In the genomic region with DNA sequence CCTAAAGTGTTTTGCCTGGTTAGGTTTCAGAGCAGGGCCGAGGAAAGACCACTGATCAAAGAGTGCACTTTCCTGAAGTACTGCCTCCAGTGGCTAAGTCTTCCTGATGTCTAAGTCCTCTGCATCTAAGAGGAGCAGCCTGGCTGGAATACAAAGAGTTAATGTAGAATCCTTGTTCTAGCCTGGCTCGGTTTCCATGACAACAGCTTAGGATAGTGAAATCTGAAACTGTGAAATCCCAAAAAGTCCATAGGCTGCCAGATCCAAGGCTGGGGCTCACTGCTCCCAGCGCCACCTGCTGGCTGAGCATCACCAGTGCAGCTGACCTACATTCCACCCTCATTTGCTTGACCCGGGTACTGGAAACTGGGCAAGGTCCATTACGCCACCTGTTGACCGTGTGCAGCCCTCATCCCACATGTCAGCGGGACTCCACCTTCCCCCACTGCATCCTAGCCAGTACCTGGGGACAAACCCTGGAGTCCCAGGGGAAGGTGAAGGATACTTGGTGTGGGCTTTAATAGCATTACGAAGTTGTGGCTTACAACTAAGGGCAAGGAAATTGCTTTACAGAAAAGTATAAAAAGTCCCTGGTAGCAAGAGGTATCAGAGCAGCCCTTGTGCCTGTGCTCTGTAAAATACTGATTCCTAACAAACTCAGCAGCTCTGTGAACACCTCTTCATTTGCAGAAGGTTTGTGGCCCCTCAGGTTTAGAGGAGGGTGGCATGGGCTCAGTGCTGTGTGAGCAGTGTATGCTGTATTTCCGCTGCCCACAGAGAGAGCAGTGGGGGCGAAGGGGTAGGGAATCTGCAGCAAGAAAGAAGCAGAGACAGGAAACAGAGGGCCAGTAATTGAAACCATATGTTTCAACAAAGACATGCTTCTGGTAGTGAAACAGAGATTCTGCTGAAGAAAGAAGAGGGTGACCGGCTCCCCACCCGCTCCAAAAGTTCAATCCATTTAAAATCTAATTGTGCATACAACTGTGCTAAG, we compare ENCODE assay signal across 8 cellular contexts. TPM values are rescaled to one million over a fixed set of nuclear protein-coding genes. Genes with fewer than 3 reads are reported as not detected.
A peak's percentile ranks its signal among the peaks of the same experiment; 100 is the strongest.
DNase-seq lines count a peak whose midpoint lies in the region; ATAC-seq, FAIRE-seq and TF ChIP-seq lines count a peak whose summit lies in the region.

No MANE protein-coding gene starts in this region.

- no peaks in the 10 kb centered on the region for H3K27me3 ChIP-seq in K562 (ENCODE audit: control insufficient read depth in 2 of 2, insufficient read depth in 2 of 2, low read length in 2 of 2)

- BruUV-seq in K562 (replicated peaks; lab: Mats Ljungman, UMichigan): no TSS peak

- H3K4me3 ChIP-seq in K562: no peak overlapping the region

- peak; percentile 95 for FAIRE-seq in K562 (lab: Jason Lieb, UNC)

- peaks cover 0 to 7% of the 10 kb centered on the region in 2 experiments; a peak in 2 of 5 replicates for H3K4me1 ChIP-seq in K562 (replicated peaks in 1 of 2; ENCODE audit: control insufficient read depth in 2 of 2, insufficient read depth in 2 of 2, low read length in 2 of 2)

- H3K9me1 ChIP-seq in K562 (ENCODE audit: control insufficient read depth, insufficient read depth, low read length): no peaks in the 10 kb centered on the region

- TF ChIP-seq CTCF in K562 (IDR thresholded peaks at IDR 0.05 in 2 of 3, conservative IDR thresholded peaks at IDR 0.05 in 1 of 3; ENCODE audit: insufficient read depth in 2 of 3, low read depth in 1 of 3, low read length in 3 of 3): peak; percentile 98 to 99 (median 99)

- POLR2A ChIA-PET in K562 (lab: Yijun Ruan, JAX): interaction anchor here (1.1 kb wide), 1 partner anchor 95 kb away, joined by 3 read pairs; the partner anchor contains the start of gene PCDHGA12

- no peak overlapping the region for H3K4me2 ChIP-seq in K562 (ENCODE audit: insufficient read depth, low read length)

- no peak for TF ChIP-seq POLR2A in K562 (conservative IDR thresholded peaks at IDR 0.05)

- no peaks in the 10 kb centered on the region; the same call in 1 of the 2 replicates for H4K20me1 ChIP-seq in K562 (replicated peaks; ENCODE audit: control insufficient read depth, insufficient read depth, low read length)

- intact Hi-C loops in K562 (cut with micrococcal nuclease): loop anchor here (5.0 kb wide), 1 partner anchor 113 kb away; the partner anchor contains the start of gene PCDHGA10

- H3K36me3 ChIP-seq in K562 (ENCODE audit: control insufficient read depth, insufficient read depth, low read length): peaks cover 99% of the 10 kb centered on the region

- H3K9me3 ChIP-seq in K562 (replicated peaks; ENCODE audit: control insufficient read depth, insufficient read depth, low read depth, low read length): no peaks in the 10 kb centered on the region

- H2AFZ ChIP-seq in K562 (ENCODE audit: low read depth, low read length): no peak overlapping the region

- peak; percentile 40 for DNase-seq in activated T-cell treated with anti-CD3 and anti-CD28 coated beads for 1 hour (ENCODE audit: low read depth)
- DNase-seq in activated T-cell treated with anti-CD3 and anti-CD28 coated beads for 4 hours: no peak
- peak; percentile 6 for DNase-seq in NCI-H1417 treated with DMSO at 0.1 percent for 48 hours (lab: John Stamatoyannopoulos, UW)
- peak in 4 of 5 donors; percentile 26 to 48 (median 39) for DNase-seq in T-helper 1 cell
- peak; percentile 79 to 86 (median 84) for DNase-seq in K562 (ENCODE audit: extremely low read depth in 1 of 4, low spot score in 3 of 4)
- DNase-seq in hippocampal formation (lab: John Stamatoyannopoulos, UW): peak; percentile 78 to 83
- peak; percentile 96 for DNase-seq in retina

- TF ChIP-seq EP300 in K562 (IDR thresholded peaks at IDR 0.05; ENCODE audit: low read length): peak; percentile 20; the same call in 1 of the 2 replicates

- no peaks in the 10 kb centered on the region for H3K79me2 ChIP-seq in K562 (ENCODE audit: control insufficient read depth, insufficient read depth, low read length)

- peak; percentile 82 to 85 for TF ChIP-seq RAD21 in K562 (CRISPR knock-in tag; conservative IDR thresholded peaks at IDR 0.05 in 1 of 2, IDR thresholded peaks at IDR 0.05 in 1 of 2)

- CTCF ChIA-PET in K562 (lab: Yijun Ruan, JAX; ENCODE audit: low intra/inter-chr PET ratio): interaction anchor here (0.5 to 1.8 kb wide), 15 partner anchors 12 to 476 kb away, joined by 3 to 7 read pairs (median 4); partner anchors contain the start of genes PCDHGA11, PCDHGA12, PCDHGA3 and PCDHGA9

- in situ Hi-C loops in K562 (cut with MboI): loop anchor here (5.0 kb wide), 1 partner anchor 103 kb away; the partner anchor contains the start of gene PCDHGA11

- H3K9ac ChIP-seq in K562 (ENCODE audit: insufficient read depth in 1 of 2, low read depth in 2 of 2, low read length in 2 of 2): no peak overlapping the region

- no peak overlapping the region for H3K27ac ChIP-seq in K562 (ENCODE audit: extremely low read depth, low read depth, low read length)

- WGBS in K562 (ENCODE audit: insufficient coverage, low coverage, missing lambda C conversion rate): 57% methylated on average over 12 of the region's 12 CpGs

- ATAC-seq in HG02884 (IDR thresholded peaks at IDR 0.05; ENCODE audit: unreplicated experiment) (peak; percentile 49), K562 (peak; percentile 94)

TF ChIP-seq in K562, 482 proteins besides CTCF, POLR2A, EP300 and RAD21 (continues in another document):
- TF ChIP-seq PHB2 (IDR thresholded peaks at IDR 0.05; ENCODE audit: low read depth): no peak

RNA-seq across cellular contexts. Expression of gene PCDHGC5, which starts 36.0 kb away (rescaled TPM):
- total RNA-seq in K562 (2011; cell fraction: chromatin; rRNA removed; ENCODE audit: low replicate concordance): 0.14 TPM in 1 of 2 replicates, not detected in the other
- 0.17 TPM in 1 of 2 replicates, not detected in the other for total RNA-seq in K562 (2011; cell fraction: nucleolus; rRNA removed)
- not detected in 2 replicates for total RNA-seq in K562 (2011; cell fraction: nucleoplasm; rRNA removed)
- total RNA-seq in K562 (2014; rRNA removed) (not detected in 2 replicates), K562 (2014; rRNA removed; fragmentation: Illumina TruSeq; extraction: Trizol) (not detected in 2 replicates), K562 (2015; rRNA removed; fragmentation: Illumina TruSeq; extraction: Trizol) (not detected in 2 replicates), K562 (2021) (not detected in 2 replicates)
- polyA plus RNA-seq in K562 (2011; rRNA removed) (not detected in 2 replicates), K562 (2014; fragmentation: Illumina TruSeq; extraction: Trizol) (not detected in 2 replicates), K562 (2014; fragmentation: Nextera tagmentation; extraction: Ambion mirVana) (not detected), K562 (2014; rRNA removed) (not detected in 2 replicates)
- not detected in 2 replicates for polyA plus RNA-seq in K562 (2011; cell fraction: cytosol; rRNA removed)
- not detected in 2 replicates for polyA plus RNA-seq in K562 (2011; cell fraction: nucleus; rRNA removed)
- polyA plus RNA-seq in K562 (2012): not detected in 2 replicates
- not detected in 2 replicates for polyA minus RNA-seq in K562 (2011; rRNA and poly(A)+ RNA removed)
- not detected in 2 replicates for polyA minus RNA-seq in K562 (2011; cell fraction: cytosol; rRNA and poly(A)+ RNA removed)
- not detected in 2 replicates for polyA minus RNA-seq in K562 (2011; cell fraction: nucleus; rRNA and poly(A)+ RNA removed)

RNA-seq across cellular contexts. Expression of gene PCDHGC4, which starts 40.1 kb away (rescaled TPM):
- not detected in 2 replicates for total RNA-seq in K562 (2011; cell fraction: chromatin; rRNA removed; ENCODE audit: low replicate concordance)
- not detected in 2 replicates for total RNA-seq in K562 (2011; cell fraction: nucleolus; rRNA removed)
- not detected in 2 replicates for total RNA-seq in K562 (2011; cell fraction: nucleoplasm; rRNA removed)
- total RNA-seq in K562 (2014; rRNA removed) (0.05 TPM in 1 of 2 replicates, not detected in the other), K562 (2014; rRNA removed; fragmentation: Illumina TruSeq; extraction: Trizol) (not detected in 2 replicates), K562 (2015; rRNA removed; fragmentation: Illumina TruSeq; extraction: Trizol) (not detected in 2 replicates), K562 (2021) (not detected in 2 replicates)
- polyA plus RNA-seq in K562 (2011; rRNA removed) (not detected in 2 replicates), K562 (2014; fragmentation: Illumina TruSeq; extraction: Trizol) (not detected in 2 replicates), K562 (2014; fragmentation: Nextera tagmentation; extraction: Ambion mirVana) (not detected), K562 (2014; rRNA removed) (not detected in 2 replicates)
- polyA plus RNA-seq in K562 (2011; cell fraction: cytosol; rRNA removed): not detected in 2 replicates
- polyA plus RNA-seq in K562 (2011; cell fraction: nucleus; rRNA removed): not detected in 2 replicates
- polyA plus RNA-seq in K562 (2012): not detected in 2 replicates
- not detected in 2 replicates for polyA minus RNA-seq in K562 (2011; rRNA and poly(A)+ RNA removed)
- not detected in 2 replicates for polyA minus RNA-seq in K562 (2011; cell fraction: cytosol; rRNA and poly(A)+ RNA removed)
- polyA minus RNA-seq in K562 (2011; cell fraction: nucleus; rRNA and poly(A)+ RNA removed): not detected in 2 replicates

RNA-seq across cellular contexts. Expression of gene PCDHGC3, which starts 49.1 kb away (rescaled TPM):
- total RNA-seq in K562 (2011; cell fraction: chromatin; rRNA removed; ENCODE audit: low replicate concordance): 0.12 TPM in 1 of 2 replicates, not detected in the other
- total RNA-seq in K562 (2011; cell fraction: nucleolus; rRNA removed): not detected in 2 replicates
- total RNA-seq in K562 (2011; cell fraction: nucleoplasm; rRNA removed): not detected in 2 replicates
- not detected in 2 replicates for total RNA-seq in K562 (2014; rRNA removed)
- total RNA-seq in K562 (2014; rRNA removed; fragmentation: Illumina TruSeq; extraction: Trizol): not detected in 2 replicates
- total RNA-seq in K562 (2015; rRNA removed; fragmentation: Illumina TruSeq; extraction: Trizol): not detected in 2 replicates
- 0.07 and 0.20 TPM in 2 replicates for total RNA-seq in K562 (2021)
- not detected in 2 replicates for polyA plus RNA-seq in K562 (2011; rRNA removed)
- polyA plus RNA-seq in K562 (2011; cell fraction: cytosol; rRNA removed): not detected in 2 replicates
- polyA plus RNA-seq in K562 (2011; cell fraction: nucleus; rRNA removed): not detected in 2 replicates
- not detected in 2 replicates for polyA plus RNA-seq in K562 (2012)
- not detected in 2 replicates for polyA plus RNA-seq in K562 (2014; fragmentation: Illumina TruSeq; extraction: Trizol)
- not detected for polyA plus RNA-seq in K562 (2014; fragmentation: Nextera tagmentation; extraction: Ambion mirVana)
- polyA plus RNA-seq in K562 (2014; rRNA removed): not detected in 2 replicates
- not detected in 2 replicates for polyA minus RNA-seq in K562 (2011; rRNA and poly(A)+ RNA removed)
- polyA minus RNA-seq in K562 (2011; cell fraction: cytosol; rRNA and poly(A)+ RNA removed): not detected in 2 replicates
- polyA minus RNA-seq in K562 (2011; cell fraction: nucleus; rRNA and poly(A)+ RNA removed): not detected in 2 replicates
